Comparison of ENCODE assay signal across 8 cellular contexts in genomic region chr11:123233280-123233977, GRCh38. TPM values are rescaled to one million over a fixed set of nuclear protein-coding genes. Genes with fewer than 3 reads are reported as not detected.
DNase-seq lines count a peak whose midpoint lies in the region; ATAC-seq and TF ChIP-seq lines count a peak whose summit lies in the region.

No MANE protein-coding gene starts in this region.

- intact Hi-C loops in uterus (cut with DNase I; ENCODE audit: low total_unique reads) = no loop called here

- peak; percentile 50 for DNase-seq in GM06990 (ENCODE audit: extremely low read depth, insufficient read length)
- DNase-seq in fibroblast of lung (ENCODE audit: low read depth in 2 of 2) = no peak
- DNase-seq in uterus = no peak
- DNase-seq in SKM-1 treated with dmso at 0.1 percent for 144 hours (lab: John Stamatoyannopoulos, UW; ENCODE audit: unreplicated experiment) = no peak
- DNase-seq in Karpas-422 = no peak
- no peak for DNase-seq in NCI-H446 treated with DMSO at 0.1 percent for 48 hours (lab: John Stamatoyannopoulos, UW)

- H4K20me1 ChIP-seq in fibroblast of lung (ENCODE audit: control insufficient read depth, extremely low read depth, insufficient read depth, low read length) (no peaks in the 10 kb centered on the region), Karpas-422 (ENCODE audit: insufficient read depth, low read depth, low read length) (no peaks in the 10 kb centered on the region)

- H3K9me3 ChIP-seq in fibroblast of lung (ENCODE audit: control insufficient read depth, insufficient read depth, low read depth, low read length) (no peaks in the 10 kb centered on the region), uterus (no peaks in the 10 kb centered on the region), Karpas-422 (ENCODE audit: low read length) (no peaks in the 10 kb centered on the region)

- no peaks in the 10 kb centered on the region for H3K9me2 ChIP-seq in Karpas-422 (replicated peaks; ENCODE audit: insufficient read depth, low read length)

- H2AFZ ChIP-seq in fibroblast of lung (ENCODE audit: low read length) (peak overlapping the region; percentile 35), Karpas-422 (ENCODE audit: low read length) (no peak overlapping the region)

- H3K27ac ChIP-seq in fibroblast of lung (ENCODE audit: insufficient read depth, low read length) (no peak overlapping the region), uterus (no peak overlapping the region), Karpas-422 (ENCODE audit: low read length) (no peak overlapping the region)

- H3K4me2 ChIP-seq in fibroblast of lung (ENCODE audit: extremely low read depth, insufficient read depth, low read length) (peak overlapping the region; percentile 33), Karpas-422 (ENCODE audit: low read depth, low read length, poor library complexity, severe bottlenecking) (no peak overlapping the region)

- H3K4me1 ChIP-seq in fibroblast of lung (ENCODE audit: control insufficient read depth, extremely low read depth, insufficient read depth, low read length) (peaks cover 12% of the 10 kb centered on the region), uterus (no peaks in the 10 kb centered on the region), Karpas-422 (ENCODE audit: low read length) (no peaks in the 10 kb centered on the region)

- TF ChIP-seq POLR2A in uterus (IDR thresholded peaks at IDR 0.05) = no peak

- H3K79me2 ChIP-seq in fibroblast of lung (ENCODE audit: control insufficient read depth, insufficient read depth, low read length) = no peaks in the 10 kb centered on the region
- no peaks in the 10 kb centered on the region for H3K79me2 ChIP-seq in Karpas-422 (ENCODE audit: low read length)

- H3K27me3 ChIP-seq in GM06990 (replicated peaks; ENCODE audit: control insufficient read depth, insufficient read depth, low read length) = no peaks in the 10 kb centered on the region
- no peaks in the 10 kb centered on the region for H3K27me3 ChIP-seq in fibroblast of lung (ENCODE audit: control insufficient read depth, insufficient read depth, low read length)
- H3K27me3 ChIP-seq in uterus = no peaks in the 10 kb centered on the region
- H3K27me3 ChIP-seq in Karpas-422 (ENCODE audit: low read length) = no peaks in the 10 kb centered on the region

- no peak overlapping the region for H3K4me3 ChIP-seq in GM06990 (replicated peaks; ENCODE audit: low read depth, low read length)
- H3K4me3 ChIP-seq in fibroblast of lung (replicated peaks in 1 of 4; ENCODE audit: control extremely low read depth in 1 of 4, insufficient read depth in 1 of 4, low read depth in 3 of 4, low read length in 4 of 4) = no peak overlapping the region
- no peak overlapping the region for H3K4me3 ChIP-seq in uterus
- no peak overlapping the region for H3K4me3 ChIP-seq in Karpas-422 (ENCODE audit: low read length)

- H3K36me3 ChIP-seq in GM06990 (ENCODE audit: control insufficient read depth, insufficient read depth, low read length) = no peaks in the 10 kb centered on the region
- H3K36me3 ChIP-seq in fibroblast of lung (ENCODE audit: control insufficient read depth, insufficient read depth, low read length) = no peaks in the 10 kb centered on the region
- no peaks in the 10 kb centered on the region for H3K36me3 ChIP-seq in uterus
- no peaks in the 10 kb centered on the region for H3K36me3 ChIP-seq in Karpas-422 (ENCODE audit: insufficient read depth, low read length)

- TF ChIP-seq CTCF in GM06990 (IDR thresholded peaks at IDR 0.05; ENCODE audit: insufficient read depth, low read length, poor library complexity, severe bottlenecking) (no peak), fibroblast of lung (conservative IDR thresholded peaks at IDR 0.05 in 1 of 2, IDR thresholded peaks at IDR 0.05 in 1 of 2; ENCODE audit: low read depth in 1 of 2, low read length in 2 of 2) (no peak), uterus (IDR thresholded peaks at IDR 0.05) (no peak)

- ATAC-seq in GM19452 (IDR thresholded peaks at IDR 0.05; ENCODE audit: unreplicated experiment) (peak; percentile 98), HG03196 (IDR thresholded peaks at IDR 0.05; ENCODE audit: unreplicated experiment) (peak; percentile 99)

- H3K9ac ChIP-seq in fibroblast of lung (ENCODE audit: insufficient read depth, low read length) (no peak overlapping the region), Karpas-422 (ENCODE audit: low read length) (no peak overlapping the region)

RNA-seq across cellular contexts. Expression of gene CLMP, which starts 38.4 kb away (rescaled TPM):
- total RNA-seq in fibroblast of lung = 84.5 and 107 TPM in 2 replicates
- polyA plus RNA-seq in fibroblast of lung = 151 and 243 TPM in 2 replicates
- polyA plus RNA-seq in fibroblast of lung (2012) = 74.4 and 134 TPM in 2 replicates
- polyA minus RNA-seq in fibroblast of lung (ENCODE audit: low replicate concordance) = 180 and 200 TPM in 2 replicates
- total RNA-seq in uterus = 100 to 1,000 TPM in 2 of 4 donors, 10 to 100 TPM in 2; 51.6 to 143 (median 95.7) TPM
- not detected in 2 replicates for total RNA-seq in Karpas-422 (2014; rRNA removed; shearing (Covaris generic); ENCODE audit: low replicate concordance)

Comparison
In these comparisons a context has a peak if more than half of its experiments do, and no peak if none do; other contexts are left out.
1. RNA of gene CLMP, which starts 38.4 kb away (total RNA-seq): 51.6 to 143 TPM in uterus and 84.5 to 107 TPM in fibroblast of lung; not detected in Karpas-422; every median in the first group is over 10 times any median in the second.